In genomic region chr14:87869619-87870583, GRCh38 we compare ENCODE assay signal across 10 cellular contexts.
A peak's percentile ranks its signal among the peaks of the same experiment; 100 is the strongest.
DNase-seq lines count a peak whose midpoint lies in the region; ATAC-seq, FAIRE-seq and TF ChIP-seq lines count a peak whose summit lies in the region.
"Had no signal": no experiment of that assay in that cellular context is flagged by ENCODE, and none has a peak within 500 bp of the region (broad histone marks: within the 10 kb centered on the region; RNA-seq: fewer than 3 reads in every experiment).

No MANE protein-coding gene starts in this region.

- no peaks in the 10 kb centered on the region for H3K4me1 ChIP-seq in kidney (ENCODE audit: control insufficient read depth in 1 of 2, insufficient read depth in 1 of 2, low read depth in 1 of 2, low read length in 2 of 2)

- H3K36me3 ChIP-seq in kidney (ENCODE audit: control insufficient read depth in 1 of 2, insufficient read depth in 2 of 2, low read length in 2 of 2): no peaks in the 10 kb centered on the region

- H3K9ac ChIP-seq in kidney (ENCODE audit: low read length in 2 of 2): no peak overlapping the region

- TF ChIP-seq CTCF in AG04450 (IDR thresholded peaks at IDR 0.05; ENCODE audit: low read depth, low read length): no peak
- no peak for TF ChIP-seq CTCF in kidney (IDR thresholded peaks at IDR 0.05; ENCODE audit: borderline replicate concordance, extremely low read depth, insufficient read depth)

- H3K27me3 ChIP-seq in AG04450 (ENCODE audit: control insufficient read depth, insufficient read depth, low read length): no peaks in the 10 kb centered on the region

- FAIRE-seq in kidney (lab: Jason Lieb, UNC): no peak

- H3K4me3 ChIP-seq in AG04450 (ENCODE audit: low read depth, low read length) (no peak overlapping the region), kidney (ENCODE audit: low read length in 2 of 2) (no peak overlapping the region)

- H3K9me3 ChIP-seq in AG04450 (ENCODE audit: control insufficient read depth, insufficient read depth, low read length) (no peaks in the 10 kb centered on the region), kidney (ENCODE audit: control insufficient read depth in 1 of 2, low read length in 2 of 2) (no peaks in the 10 kb centered on the region)

- POLR2A ChIA-PET in AG04450 (lab: Yijun Ruan, JAX): no interaction called here

- CTCF ChIA-PET in AG04450 (lab: Charles Lee): no interaction called here

- intact Hi-C loops in kidney (cut with DNase I): no loop called here

- peak; percentile 24 for DNase-seq in AG04450 (ENCODE audit: low read depth, low spot score)
- DNase-seq in epithelial cell of prostate (ENCODE audit: low read depth, low spot score): peak; percentile 55
- DNase-seq in dedifferentiated amniotic fluid mesenchymal stem cell (ENCODE audit: extremely low spot score): no peak
- DNase-seq in amniotic stem cell (lab: John Stamatoyannopoulos, UW): no peak
- DNase-seq in kidney: no peak
- DNase-seq in NCI-H510A treated with DMSO at 0.1 percent for 48 hours (lab: John Stamatoyannopoulos, UW): no peak
- DNase-seq: DMS79; effector memory CD4-positive, alpha-beta T cell had no signal

- ATAC-seq in GM19351 (IDR thresholded peaks at IDR 0.05; ENCODE audit: unreplicated experiment): peak; percentile 85
- peak; percentile 65 for ATAC-seq in HG03521 (IDR thresholded peaks at IDR 0.05; ENCODE audit: unreplicated experiment)

- H3K27ac ChIP-seq in AG04450 (ENCODE audit: low read depth, low read length) (peak overlapping the region; percentile 13), epithelial cell of prostate (peak overlapping the region; percentile 37), kidney (ENCODE audit: low read depth in 2 of 2, low read length in 2 of 2) (no peak overlapping the region)

Comparison
In these comparisons a context has a peak if more than half of its experiments do, and no peak if none do; other contexts are left out.
1. DNase-seq: peak in AG04450 (single experiment) and epithelial cell of prostate (single experiment); none in dedifferentiated amniotic fluid mesenchymal stem cell (single experiment), amniotic stem cell (single experiment), kidney (single experiment) and NCI-H510A treated with DMSO at 0.1 percent for 48 hours (single experiment).
2. H3K27ac ChIP-seq: peak in AG04450 (single experiment) and epithelial cell of prostate (single experiment); none in kidney (0 of 2).